7 cellular contexts compared by ENCODE assay signal in genomic region chr1:85579619-85580018, GRCh38. TPM values are rescaled to one million over a fixed set of nuclear protein-coding genes. Genes with fewer than 3 reads are reported as not detected.
DNase-seq lines count a peak whose midpoint lies in the region; ATAC-seq and TF ChIP-seq lines count a peak whose summit lies in the region.

No MANE protein-coding gene starts in this region.

- H3K4me1 Mint-ChIP-seq in activated T-helper 2 cell treated with anti-CD3 and anti-CD28 coated beads, Interferon-gamma antibody, Interleukin-2, Interleukin-4, amounts not matched to agents 10 μg/mL and 5 μg/mL and 100 μg/mL, durations not matched to agents 14 hours and 24 hours and 36 hours (ENCODE audit: low read depth): peaks cover 25% of the 10 kb centered on the region

- no peak for TF ChIP-seq EP300 in transverse colon (IDR thresholded peaks at IDR 0.05; ENCODE audit: low read depth)

- TF ChIP-seq POLR2A in right lobe of liver (IDR thresholded peaks at IDR 0.05) (no peak), transverse colon (IDR thresholded peaks at IDR 0.05) (no peak)

- DNase-seq in colonic mucosa (no peak), right lobe of liver (no peak), transverse colon (no peak)
- DNase-seq in activated T-helper 2 cell treated with anti-CD3 and anti-CD28 coated beads, Interferon-gamma antibody, Interleukin-2, Interleukin-4, amounts not matched to agents 10 μg/mL and 5 μg/mL and 100 μg/mL, durations not matched to agents 14 hours and 24 hours and 36 hours (ENCODE audit: low spot score): no peak

- intact Hi-C loops in colonic mucosa (cut with DNase I) (loop anchor here (5.0 kb wide), 1 partner anchor 272 kb away; no protein-coding TSS in a partner anchor), right lobe of liver (cut with DNase I) (no loop called here), transverse colon (cut with DNase I; ENCODE audit: low total_unique reads) (loop anchor here (10.0 kb wide), 3 partner anchors 75 to 1125 kb away; partner anchors contain the start of gene SH3GLB1)
- intact Hi-C loops in activated T-helper 2 cell treated with anti-CD3 and anti-CD28 coated beads, Interferon-gamma antibody, Interleukin-2, Interleukin-4, amounts not matched to agents 10 μg/mL and 5 μg/mL and 100 μg/mL, durations not matched to agents 14 hours and 24 hours and 36 hours (cut with micrococcal nuclease): loop anchor here (5.0 kb wide), 4 partner anchors 43 to 282 kb away; partner anchors contain the start of gene ZNHIT6

- H3K36me3 ChIP-seq in HUES64 (ENCODE audit: insufficient read depth, low read length): peaks cover 27% of the 10 kb centered on the region
- no peaks in the 10 kb centered on the region for H3K36me3 ChIP-seq in colonic mucosa
- peaks cover 0 to 12% (median 4%) of the 10 kb centered on the region in 4 donors for H3K36me3 ChIP-seq in right lobe of liver
- no peaks in the 10 kb centered on the region for H3K36me3 ChIP-seq in transverse colon

- H3K9me3 ChIP-seq in HUES64 (ENCODE audit: insufficient read depth, low read depth, low read length): no peaks in the 10 kb centered on the region
- no peaks in the 10 kb centered on the region for H3K9me3 ChIP-seq in colonic mucosa
- no peaks in the 10 kb centered on the region for H3K9me3 ChIP-seq in right lobe of liver
- H3K9me3 ChIP-seq in transverse colon: no peaks in the 10 kb centered on the region

- ATAC-seq in right lobe of liver (no peak), GM18868 (IDR thresholded peaks at IDR 0.05; ENCODE audit: unreplicated experiment) (no peak), HG02763 (IDR thresholded peaks at IDR 0.05; ENCODE audit: unreplicated experiment) (no peak)

- H3K9ac ChIP-seq in HUES64 (ENCODE audit: low read depth, low read length): peak overlapping the region; percentile 73
- no peak overlapping the region for H3K9ac ChIP-seq in colonic mucosa (ENCODE audit: low read depth in 2 of 2, low read length in 2 of 2)

- H3K27ac Mint-ChIP-seq in activated T-helper 2 cell treated with anti-CD3 and anti-CD28 coated beads, Interferon-gamma antibody, Interleukin-2, Interleukin-4, amounts not matched to agents 10 μg/mL and 5 μg/mL and 100 μg/mL, durations not matched to agents 14 hours and 24 hours and 36 hours: no peak overlapping the region

- H3K4me3 ChIP-seq in HUES64 (ENCODE audit: low read length) (peak overlapping the region; percentile 98), colonic mucosa (no peak overlapping the region), right lobe of liver (peak overlapping the region in 1 of 3 donors; percentile 24), transverse colon (peak overlapping the region in 2 of 4 donors; percentile 68 to 88)

- H3K27ac ChIP-seq in HUES64 (ENCODE audit: low read depth, low read length) (peak overlapping the region; percentile 76), colonic mucosa (peak overlapping the region; percentile 86), right lobe of liver (peak overlapping the region; percentile 52 to 74 (median 74)), transverse colon (peak overlapping the region; percentile 91 to 96 (median 92))

- in situ Hi-C loops in transverse colon (cut with MboI; ENCODE audit: low pct_ligation_motif_present in 1 of 4, low pct_unique_long_range_greater_than_20kb in 1 of 4, low sequenced_read_pairs in 3 of 4): loop anchor here (25.0 kb wide), 1 partner anchor 267 kb away; no protein-coding TSS in a partner anchor

- H3K27me3 Mint-ChIP-seq in activated T-helper 2 cell treated with anti-CD3 and anti-CD28 coated beads, Interferon-gamma antibody, Interleukin-2, Interleukin-4, amounts not matched to agents 10 μg/mL and 5 μg/mL and 100 μg/mL, durations not matched to agents 14 hours and 24 hours and 36 hours (ENCODE audit: low read depth): peaks cover 80% of the 10 kb centered on the region

- H3K27me3 ChIP-seq in HUES64 (ENCODE audit: insufficient read depth, low read length) (peaks cover 44% of the 10 kb centered on the region), colonic mucosa (peaks cover 16% of the 10 kb centered on the region), right lobe of liver (no peaks in the 10 kb centered on the region), transverse colon (peaks cover 39% of the 10 kb centered on the region)

- peaks cover 40% of the 10 kb centered on the region for H3K4me1 ChIP-seq in HUES64 (ENCODE audit: insufficient read depth, low read length)
- H3K4me1 ChIP-seq in colonic mucosa: no peaks in the 10 kb centered on the region
- peaks cover 0 to 5% (median 0%) of the 10 kb centered on the region in 4 donors for H3K4me1 ChIP-seq in right lobe of liver
- H3K4me1 ChIP-seq in transverse colon: peaks cover 0 to 37% (median 13%) of the 10 kb centered on the region in 4 donors

- no peak overlapping the region for H3K4me3 Mint-ChIP-seq in activated T-helper 2 cell treated with anti-CD3 and anti-CD28 coated beads, Interferon-gamma antibody, Interleukin-2, Interleukin-4, amounts not matched to agents 10 μg/mL and 5 μg/mL and 100 μg/mL, durations not matched to agents 14 hours and 24 hours and 36 hours (ENCODE audit: low read depth)

- no peaks in the 10 kb centered on the region for H3K9me3 Mint-ChIP-seq in activated T-helper 2 cell treated with anti-CD3 and anti-CD28 coated beads, Interferon-gamma antibody, Interleukin-2, Interleukin-4, amounts not matched to agents 10 μg/mL and 5 μg/mL and 100 μg/mL, durations not matched to agents 14 hours and 24 hours and 36 hours

- TF ChIP-seq CTCF in colonic mucosa (IDR thresholded peaks at IDR 0.05): no peak
- no peak for TF ChIP-seq CTCF in right lobe of liver (IDR thresholded peaks at IDR 0.05)
- TF ChIP-seq CTCF in transverse colon (IDR thresholded peaks at IDR 0.05): no peak

- 3% methylated on average over 15 of the region's 15 CpGs for WGBS in HUES64
- WGBS in right lobe of liver (ENCODE audit: insufficient coverage, low coverage, low lambda C conversion rate, missing lambda C conversion rate): 34% methylated on average over 5 of the region's 15 CpGs
- 0 to 10% methylated on average over 2 to 15 of the region's 15 CpGs for WGBS in transverse colon (ENCODE audit: low coverage in 1 of 2), 2 donors

- H3K36me3 Mint-ChIP-seq in activated T-helper 2 cell treated with anti-CD3 and anti-CD28 coated beads, Interferon-gamma antibody, Interleukin-2, Interleukin-4, amounts not matched to agents 10 μg/mL and 5 μg/mL and 100 μg/mL, durations not matched to agents 14 hours and 24 hours and 36 hours (ENCODE audit: low read depth): no peaks in the 10 kb centered on the region

RNA-seq across cellular contexts. Expression of gene CCN1, which starts 0.9 kb away (rescaled TPM):
- 35.5 TPM for polyA plus RNA-seq in HUES64 (2013, experiment 1 of 2)
- 36.1 TPM for polyA plus RNA-seq in HUES64 (2013, experiment 2 of 2)
- total RNA-seq in colonic mucosa: 10 to 100 TPM; 15.6 to 44.7 TPM
- 10 to 100 TPM in 5 of 6 experiments, 1 to 10 TPM in 1; 6.7 to 62.4 (median 47.8) TPM for total RNA-seq in right lobe of liver
- 10 to 100 TPM; 18.6 to 79.6 (median 53.1) TPM for total RNA-seq in transverse colon
- 1.2 and 1.6 TPM in 2 replicates for total RNA-seq in activated T-helper 2 cell treated with anti-CD3 and anti-CD28 coated beads, Interferon-gamma antibody, Interleukin-2, Interleukin-4, amounts not matched to agents 10 μg/mL and 5 μg/mL and 100 μg/mL, durations not matched to agents 14 hours and 24 hours and 36 hours

Comparison
In these comparisons a context has a peak if more than half of its experiments do, and no peak if none do; other contexts are left out.
1. intact Hi-C loops: an anchor here in colonic mucosa (5.0 kb wide), transverse colon (10.0 kb wide) and activated T-helper 2 cell treated with anti-CD3 and anti-CD28 coated beads, Interferon-gamma antibody, Interleukin-2, Interleukin-4, amounts not matched to agents 10 μg/mL and 5 μg/mL and 100 μg/mL, durations not matched to agents 14 hours and 24 hours and 36 hours (5.0 kb wide); none called in right lobe of liver.